23 cellular contexts compared by ENCODE assay signal in the genomic region with DNA sequence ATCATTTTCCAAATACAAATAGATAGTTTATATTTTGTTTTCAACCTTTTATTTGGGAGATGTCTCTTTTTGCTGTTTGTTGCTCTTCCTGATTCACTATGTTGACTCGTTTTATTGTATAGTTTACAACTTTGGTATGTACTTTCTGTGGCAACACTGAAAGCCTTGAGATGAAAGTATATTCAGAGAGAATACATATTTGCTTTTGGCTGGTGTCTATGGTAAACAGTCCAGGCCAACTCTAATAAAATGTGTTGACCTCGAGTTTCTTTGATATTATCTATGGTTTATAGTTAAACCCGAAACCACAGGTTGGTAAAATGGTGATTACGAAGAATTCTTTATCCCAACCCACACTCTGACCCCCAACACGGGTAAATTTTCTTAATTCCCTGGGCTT.
DNase-seq lines count a peak whose midpoint lies in the region; ATAC-seq and TF ChIP-seq lines count a peak whose summit lies in the region.
"Had no signal": no experiment of that assay in that cellular context is flagged by ENCODE, and none has a peak within 500 bp of the region (broad histone marks: within the 10 kb centered on the region; RNA-seq: fewer than 3 reads in every experiment).

No MANE protein-coding gene starts in this region.

- H3K9me3 ChIP-seq in mammary epithelial cell (replicated peaks; ENCODE audit: insufficient read depth, low read length) (no peaks in the 10 kb centered on the region), PC-3 (ENCODE audit: low read length) (no peaks in the 10 kb centered on the region), mucosa of descending colon (no peaks in the 10 kb centered on the region), left lung (peaks cover 0 to 5% of the 10 kb centered on the region in 2 donors)
- H3K9me3 ChIP-seq: BE2C had no signal

- no peaks in the 10 kb centered on the region for H3F3A ChIP-seq in PC-3 (ENCODE audit: low read length, unreplicated experiment)

- intact Hi-C loops in mammary epithelial cell (cut with micrococcal nuclease): no loop called here
- intact Hi-C loops in PC-3 (cut with micrococcal nuclease): loop anchor here (1.0 to 10.0 kb wide), 2 partner anchors 68 to 172 kb away; no protein-coding TSS in a partner anchor
- intact Hi-C loops in mucosa of descending colon (cut with DNase I, micrococcal nuclease): no loop called here
- intact Hi-C loops in left lung (cut with DNase I): no loop called here

- H2AFZ ChIP-seq in mammary epithelial cell (ENCODE audit: low read depth, low read length): no peak overlapping the region
- H2AFZ ChIP-seq in PC-3 (ENCODE audit: low read length): no peak overlapping the region

- CTCF ChIA-PET in mammary epithelial cell (lab: Charles Lee; ENCODE audit: low non-redundant PET) (no interaction called here), PC-3 (lab: Charles Lee) (no interaction called here)

- no peak overlapping the region for H3K4me3 ChIP-seq in mammary epithelial cell (replicated peaks in 1 of 3; ENCODE audit: insufficient read depth in 1 of 3, low read depth in 2 of 3, low read length in 3 of 3)
- no peak overlapping the region for H3K4me3 ChIP-seq in PC-3 (ENCODE audit: low read length)
- no peak overlapping the region for H3K4me3 ChIP-seq in mucosa of descending colon
- H3K4me3 ChIP-seq in left lung: no peak overlapping the region
- H3K4me3 ChIP-seq: K562 had no signal

- peak; percentile 5 to 75 for DNase-seq in T47D (ENCODE audit: low read depth in 1 of 2, low spot score in 1 of 2)
- no peak for DNase-seq in mammary epithelial cell
- peak; percentile 26 for DNase-seq in HuH-7 (ENCODE audit: low spot score)
- peak; percentile 73 for DNase-seq in PC-3
- DNase-seq in mucosa of descending colon: no peak
- DNase-seq in NCI-H146 (lab: John Stamatoyannopoulos, UW): no peak
- DNase-seq in left lung: no peak
- DNase-seq in GM10266 (ENCODE audit: extremely low spot score): no peak
- DNase-seq: ACHN; BE2C; C1 segment of cervical spinal cord; CD4-positive, CD25-positive, alpha-beta regulatory T cell; CD8-positive, alpha-beta memory T cell; COR-L47; DMS 273 treated with DMSO at 0.1 percent for 48 hours; DMS79; GDM1; GOT3; H7; HFFc6; IMR-90 had no signal

- in situ Hi-C loops in T47D (cut with HindIII; ENCODE audit: low pct_unique_long_range_greater_than_20kb, low sequenced_read_pairs) (no loop called here), mammary epithelial cell (cut with MboI; ENCODE audit: low sequenced_read_pairs in 2 of 2) (no loop called here)

- dilution Hi-C loops in mammary epithelial cell (cut with HindIII; ENCODE audit: low sequenced_read_pairs): no loop called here

- BruUV-seq in mammary epithelial cell (replicated peaks; lab: Mats Ljungman, UMichigan): no TSS peak
- no TSS peak for BruUV-seq in PC-3 (replicated peaks; lab: Mats Ljungman, UMichigan)

- H3K9ac ChIP-seq in mammary epithelial cell (ENCODE audit: insufficient read depth, low read length) (no peak overlapping the region), PC-3 (ENCODE audit: low read length) (no peak overlapping the region)

- TF ChIP-seq CTCF in mammary epithelial cell (conservative IDR thresholded peaks at IDR 0.05 in 1 of 2, IDR thresholded peaks at IDR 0.05 in 1 of 2; ENCODE audit: extremely low read depth in 1 of 2, insufficient read depth in 1 of 2, low read depth in 1 of 2, low read length in 2 of 2): no peak
- no peak for TF ChIP-seq CTCF in PC-3 (conservative IDR thresholded peaks at IDR 0.05; ENCODE audit: low read depth, low read length)
- no peak for TF ChIP-seq CTCF in mucosa of descending colon (IDR thresholded peaks at IDR 0.05)
- no peak for TF ChIP-seq CTCF in left lung (IDR thresholded peaks at IDR 0.05)
- TF ChIP-seq CTCF in GM10266 (IDR thresholded peaks at IDR 0.05; ENCODE audit: control insufficient read depth, insufficient read depth, low read depth, missing control alignments): no peak

- no peaks in the 10 kb centered on the region for H3K4me1 ChIP-seq in mammary epithelial cell (ENCODE audit: insufficient read depth, low read length)
- peaks cover 17% of the 10 kb centered on the region for H3K4me1 ChIP-seq in PC-3 (ENCODE audit: insufficient read depth, low read length)
- H3K4me1 ChIP-seq in mucosa of descending colon (ENCODE audit: low read depth): no peaks in the 10 kb centered on the region
- no peaks in the 10 kb centered on the region for H3K4me1 ChIP-seq in left lung
- H3K4me1 ChIP-seq: BE2C had no signal

- H4K20me1 ChIP-seq in mammary epithelial cell (ENCODE audit: insufficient read depth, low read length): no peaks in the 10 kb centered on the region
- H4K20me1 ChIP-seq in PC-3 (ENCODE audit: low read length): no peaks in the 10 kb centered on the region

- peak; percentile 84 for ATAC-seq in PC-3
- ATAC-seq in mucosa of descending colon: peak; percentile 79
- no peak for ATAC-seq in left lung
- ATAC-seq: HCT116, K562 had no signal

- POLR2A ChIA-PET in PC-3 (lab: Charles Lee; ENCODE audit: unreplicated experiment): no interaction called here

- H3K36me3 ChIP-seq in mammary epithelial cell (ENCODE audit: insufficient read depth, low read length) (no peaks in the 10 kb centered on the region), PC-3 (ENCODE audit: low read depth, low read length) (no peaks in the 10 kb centered on the region), mucosa of descending colon (ENCODE audit: low read depth) (no peaks in the 10 kb centered on the region), left lung (no peaks in the 10 kb centered on the region)
- H3K36me3 ChIP-seq: BE2C had no signal

- no peaks in the 10 kb centered on the region for H3K9me2 ChIP-seq in PC-3 (replicated peaks; ENCODE audit: low read length)

- H3K4me2 ChIP-seq in mammary epithelial cell (ENCODE audit: insufficient read depth, low read depth, low read length) (no peak overlapping the region), PC-3 (ENCODE audit: low read length) (peak overlapping the region; percentile 44)

- H3K27ac ChIP-seq in mammary epithelial cell (ENCODE audit: insufficient read depth, low read depth, low read length) (no peak overlapping the region), PC-3 (ENCODE audit: low read length) (0 out of 2 replicates have a peak overlapping the region, but pooled peaks have one; percentile 29), left lung (no peak overlapping the region)

- 46% methylated on average over 5 of the region's 5 CpGs for WGBS in mammary epithelial cell (ENCODE audit: low coverage, missing lambda C conversion rate)

- H3K27me3 ChIP-seq in mammary epithelial cell (ENCODE audit: insufficient read depth, low read length): no peaks in the 10 kb centered on the region
- H3K27me3 ChIP-seq in PC-3 (ENCODE audit: low read length): no peaks in the 10 kb centered on the region
- no peaks in the 10 kb centered on the region for H3K27me3 ChIP-seq in left lung
- H3K27me3 ChIP-seq: BE2C had no signal

- H3K79me2 ChIP-seq in mammary epithelial cell (ENCODE audit: insufficient read depth, low read length) (no peaks in the 10 kb centered on the region), PC-3 (ENCODE audit: low read length) (no peaks in the 10 kb centered on the region)

Comparison
In these comparisons a context has a peak if more than half of its experiments do, and no peak if none do; other contexts are left out.
1. DNase-seq: peak in T47D (2 of 2), HuH-7 (single experiment) and PC-3 (single experiment); none in mammary epithelial cell (single experiment), mucosa of descending colon (0 of 3), NCI-H146 (single experiment), left lung (0 of 2) and GM10266 (single experiment).